In the genomic region with DNA sequence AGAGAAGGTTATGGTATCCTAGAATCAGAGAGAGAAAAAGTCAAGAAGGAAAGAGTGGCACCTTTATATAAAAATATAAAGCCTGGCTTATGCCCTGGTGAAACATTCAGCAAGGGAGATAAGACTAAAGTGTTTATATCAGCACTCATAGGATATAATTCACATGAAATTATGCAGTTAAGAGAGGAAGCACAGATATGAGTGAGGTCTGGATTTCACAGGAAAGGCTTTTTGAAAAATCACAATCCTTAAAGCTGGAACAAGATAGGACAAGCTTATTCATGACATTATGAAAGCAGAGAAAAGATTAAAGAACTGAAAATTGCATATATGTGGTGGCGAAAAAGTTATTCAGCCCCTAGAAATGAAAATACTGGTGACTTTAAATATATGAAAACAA, we compare ENCODE assay signal across 22 cellular contexts.
"Had no signal": no experiment of that assay in that cellular context is flagged by ENCODE, and none has a peak within 500 bp of the region (broad histone marks: within the 10 kb centered on the region; RNA-seq: fewer than 3 reads in every experiment).

No MANE protein-coding gene starts in this region.

- DNase-seq: activated CD4-positive, alpha-beta T cell treated with anti-CD3 and anti-CD28 coated beads for 4 hours; activated CD8-positive, alpha-beta T cell treated with anti-CD3 and anti-CD28 coated beads, Interleukin-2, amount 10 ng/mL, durations not matched to agents 7 days and 5 days; activated effector memory CD4-positive, alpha-beta T cell treated with Interleukin-2 at 50 U/mL for 16 hours; activated naive CD4-positive, alpha-beta T cell; activated T-cell treated with anti-CD3 and anti-CD28 coated beads, Interleukin-2, amount 50 U/mL, for 24 hours; amniotic stem cell; body of pancreas; Karpas-422; NCI-H1105 treated with DMSO at 0.1 percent for 48 hours; NCI-H1436 treated with DMSO at 0.1 percent for 48 hours; NCI-H187; NCI-H2081; NCI-H2227 treated with DMSO at 0.1 percent for 48 hours; NCI-H526; NCI-H774 had no signal

- H3K4me3 Mint-ChIP-seq: activated CD8-positive, alpha-beta T cell treated with anti-CD3 and anti-CD28 coated beads, Interleukin-2, amount 10 ng/mL, durations not matched to agents 7 days and 5 days; activated naive CD4-positive, alpha-beta T cell treated with anti-CD3 and anti-CD28 coated beads, Interleukin-2, amount 50 U/mL, for 24 hours; activated T-cell treated with anti-CD3 and anti-CD28 coated beads, Interleukin-2, amount 50 U/mL, for 24 hours; activated T-helper 1 cell treated with anti-CD3 and anti-CD28 coated beads, Interleukin-12 subunit alpha, Interleukin-12 subunit beta, Interleukin-2, Interleukin-4 antibody, amounts not matched to agents 30 ng/mL and 10 ng/mL and 1 ng/mL, durations not matched to agents 14 hours and 24 hours and 36 hours; T-helper 1 cell treated with Interleukin-12 subunit alpha and Interleukin-12 subunit beta and Interleukin-4 antibody, amounts not matched to agents 30 μg/mL and 1 μg/mL, for 36 hours had no signal

- FAIRE-seq: K562 had no signal

- H3K9me3 Mint-ChIP-seq: activated naive CD4-positive, alpha-beta T cell treated with anti-CD3 and anti-CD28 coated beads, Interleukin-2, amount 50 U/mL, for 24 hours had no signal

- H3K4me3 ChIP-seq: ascending aorta, body of pancreas, K562 had no signal

- H3K27me3 ChIP-seq: ascending aorta, body of pancreas had no signal

- H3K27me3 Mint-ChIP-seq: activated naive CD4-positive, alpha-beta T cell treated with anti-CD3 and anti-CD28 coated beads, Interleukin-2, amount 50 U/mL, for 24 hours; activated T-cell treated with anti-CD3 and anti-CD28 coated beads, Interleukin-2, amount 50 U/mL, for 24 hours had no signal

- H3K36me3 ChIP-seq: ascending aorta had no signal

- H3K27ac Mint-ChIP-seq: activated CD8-positive, alpha-beta T cell treated with anti-CD3 and anti-CD28 coated beads, Interleukin-2, amount 10 ng/mL, durations not matched to agents 7 days and 5 days; activated naive CD4-positive, alpha-beta T cell treated with anti-CD3 and anti-CD28 coated beads, Interleukin-2, amount 50 U/mL, for 24 hours; activated T-cell treated with anti-CD3 and anti-CD28 coated beads, Interleukin-2, amount 50 U/mL, for 24 hours; activated T-helper 1 cell treated with anti-CD3 and anti-CD28 coated beads, Interleukin-12 subunit alpha, Interleukin-12 subunit beta, Interleukin-2, Interleukin-4 antibody, amounts not matched to agents 30 ng/mL and 10 ng/mL and 1 ng/mL, durations not matched to agents 14 hours and 24 hours and 36 hours; T-helper 1 cell treated with Interleukin-12 subunit alpha and Interleukin-12 subunit beta and Interleukin-4 antibody, amounts not matched to agents 30 μg/mL and 1 μg/mL, for 36 hours had no signal

- ATAC-seq: activated CD4-positive, CD25-positive, alpha-beta regulatory T cell treated with anti-CD3 and anti-CD28 coated beads, Interleukin-2, amount 50 U/mL, for 24 hours; activated CD8-positive, alpha-beta T cell treated with anti-CD3 and anti-CD28 coated beads, Interleukin-2, amount 10 ng/mL, durations not matched to agents 7 days and 5 days; body of pancreas; K562; Right ventricle myocardium inferior had no signal

- H3K4me1 Mint-ChIP-seq: activated naive CD4-positive, alpha-beta T cell treated with anti-CD3 and anti-CD28 coated beads, Interleukin-2, amount 50 U/mL, for 24 hours had no signal

- H3K9me3 ChIP-seq: ascending aorta, body of pancreas had no signal

- H3K27ac ChIP-seq: ascending aorta, body of pancreas had no signal

- H3K4me1 ChIP-seq: ascending aorta, body of pancreas had no signal

- H3K36me3 Mint-ChIP-seq: activated naive CD4-positive, alpha-beta T cell treated with anti-CD3 and anti-CD28 coated beads, Interleukin-2, amount 50 U/mL, for 24 hours had no signal
